In genomic region chr1:116417678-116418077, GRCh38 we compare ENCODE assay signal across 8 cellular contexts. TPM values are rescaled to one million over a fixed set of nuclear protein-coding genes. Genes with fewer than 3 reads are reported as not detected.
DNase-seq lines count a peak whose midpoint lies in the region; TF ChIP-seq lines count a peak whose summit lies in the region.

No MANE protein-coding gene starts in this region.

- H3K14ac ChIP-seq in H9 (ENCODE audit: insufficient read depth, low read length) = no peak overlapping the region

- no peaks in the 10 kb centered on the region for H3K79me2 ChIP-seq in H9 (ENCODE audit: insufficient read depth, low read length)
- peaks cover 14% of the 10 kb centered on the region for H3K79me2 ChIP-seq in hepatocyte

- H3K4me1 ChIP-seq in H9 (ENCODE audit: insufficient read depth, low read length) = no peaks in the 10 kb centered on the region
- peaks cover 11% of the 10 kb centered on the region for H3K4me1 ChIP-seq in hepatocyte (ENCODE audit: insufficient read depth)
- peaks cover 13% of the 10 kb centered on the region for H3K4me1 ChIP-seq in skeletal muscle satellite cell (ENCODE audit: control insufficient read depth, insufficient read depth, low read length)

- no peak overlapping the region for H3T11ph ChIP-seq in H9 (ENCODE audit: low read length)

- H3K36me3 Mint-ChIP-seq in H9 (ENCODE audit: insufficient read depth in 1 of 3, low read depth in 3 of 3) = no peaks in the 10 kb centered on the region
- peaks cover 9% of the 10 kb centered on the region for H3K36me3 Mint-ChIP-seq in activated CD4-positive, alpha-beta memory T cell treated with anti-CD3 and anti-CD28 coated beads, Interleukin-2, amount 10 ng/mL, durations not matched to agents 7 days and 5 days (ENCODE audit: low read depth)

- H3K56ac ChIP-seq in H9 (ENCODE audit: insufficient read length, low read depth, low read length) = no peak overlapping the region

- CTCF ChIA-PET in activated CD4-positive, alpha-beta memory T cell treated with anti-CD3 and anti-CD28 coated beads, Interleukin-2, amount 10 ng/mL, durations not matched to agents 7 days and 5 days (lab: Charles Lee) = interaction anchor here (1.0 to 3.5 kb wide), 8 partner anchors 8 to 676 kb away, joined by 3 to 20 read pairs (median 4); no protein-coding TSS in a partner anchor

- TF ChIP-seq CTCF in H9 (conservative IDR thresholded peaks at IDR 0.05) = no peak
- no peak for TF ChIP-seq CTCF in hepatocyte (IDR thresholded peaks at IDR 0.05; ENCODE audit: poor library complexity)

- H3K27ac ChIP-seq in H9 (ENCODE audit: insufficient read length, low read depth, low read length) (no peak overlapping the region), hepatocyte (peak overlapping the region; percentile 84)

- H3K9me3 Mint-ChIP-seq in H9 = no peaks in the 10 kb centered on the region
- H3K9me3 Mint-ChIP-seq in activated CD4-positive, alpha-beta memory T cell treated with anti-CD3 and anti-CD28 coated beads, Interleukin-2, amount 10 ng/mL, durations not matched to agents 7 days and 5 days = no peaks in the 10 kb centered on the region

- H2BK12ac ChIP-seq in H9 (ENCODE audit: insufficient read length, low read depth, low read length) = no peak overlapping the region

- no CpG with 5 or more reads among the region's 6 CpGs for WGBS in H9 (ENCODE audit: extremely low coverage, insufficient read length, low lambda C conversion rate)
- 82% methylated on average over 6 of the region's 6 CpGs for WGBS in hepatocyte (ENCODE audit: low lambda C conversion rate, missing lambda C conversion rate)

- DNase-seq in H9 = no peak
- no peak for DNase-seq in activated CD4-positive, alpha-beta memory T cell treated with anti-CD3 and anti-CD28 coated beads, Interleukin-2, amount 10 ng/mL, durations not matched to agents 7 days and 5 days
- DNase-seq in hepatocyte (ENCODE audit: low spot score) = no peak
- DNase-seq in AML-193 (lab: John Stamatoyannopoulos, UW) = no peak
- DNase-seq in GM19240 (ENCODE audit: insufficient read length, low spot score) = no peak
- DNase-seq in activated effector memory CD4-positive, alpha-beta T cell treated with anti-CD3 and anti-CD28 coated beads, Interleukin-2, amount 50 U/mL, for 16 hours = no peak
- DNase-seq in amygdala (lab: John Stamatoyannopoulos, UW) = no peak

- peaks cover 5% of the 10 kb centered on the region for H3K23me2 ChIP-seq in H9 (ENCODE audit: insufficient read length, low read depth, low read length, poor library complexity, severe bottlenecking)

- H3K36me3 ChIP-seq in hepatocyte (replicated peaks; ENCODE audit: insufficient read depth, low read depth) (no peaks in the 10 kb centered on the region), skeletal muscle satellite cell (ENCODE audit: insufficient read depth, low read length) (no peaks in the 10 kb centered on the region)

- H3K4me3 ChIP-seq in hepatocyte = peak overlapping the region; percentile 96
- H3K4me3 ChIP-seq in skeletal muscle satellite cell (ENCODE audit: low read length) = peak overlapping the region; percentile 75

- H2AFZ ChIP-seq in H9 (ENCODE audit: low read length) (no peak overlapping the region), hepatocyte (peak overlapping the region; percentile 97)

- H4K91ac ChIP-seq in H9 (ENCODE audit: insufficient read length, low read depth, low read length) = no peak overlapping the region

- no peak overlapping the region for H2BK20ac ChIP-seq in H9 (ENCODE audit: low read depth, low read length, poor library complexity, severe bottlenecking)

- no peak overlapping the region for H2BK5ac ChIP-seq in H9 (ENCODE audit: insufficient read length, low read length)

- H4K5ac ChIP-seq in H9 (ENCODE audit: insufficient read length, low read depth, low read length) = no peak overlapping the region

- POLR2A ChIA-PET in activated CD4-positive, alpha-beta memory T cell treated with anti-CD3 and anti-CD28 coated beads, Interleukin-2, amount 10 ng/mL, durations not matched to agents 7 days and 5 days (lab: Charles Lee) = interaction anchor here (0.7 to 5.5 kb wide), 12 partner anchors 9 to 139 kb away, joined by 3 to 39 read pairs (median 8); partner anchors contain the start of gene ATP1A1

- no peak overlapping the region for H4K8ac ChIP-seq in H9 (replicated peaks; ENCODE audit: insufficient read length, low read depth, low read length)

- no peak overlapping the region for H3K18ac ChIP-seq in H9 (ENCODE audit: insufficient read length, low read depth, low read length)

- no peaks in the 10 kb centered on the region for H3K9me2 ChIP-seq in hepatocyte (replicated peaks; ENCODE audit: insufficient read depth)

- H3K4ac ChIP-seq in H9 (ENCODE audit: low read depth, low read length) = no peak overlapping the region

- peak overlapping the region; percentile 80 for H3K9ac ChIP-seq in H9 (ENCODE audit: extremely low read depth, insufficient read length, low read length)
- peak overlapping the region; percentile 89 for H3K9ac ChIP-seq in skeletal muscle satellite cell (ENCODE audit: low read depth, low read length)

- H3K4me2 ChIP-seq in H9 (ENCODE audit: insufficient read depth, insufficient read length, low read length) (peak overlapping the region; percentile 85), hepatocyte (peak overlapping the region; percentile 93), skeletal muscle satellite cell (ENCODE audit: low read length) (peak overlapping the region; percentile 87)

- no peak overlapping the region for H2BK120ac ChIP-seq in H9 (ENCODE audit: low read depth, low read length, poor library complexity, severe bottlenecking)

- H3K27me3 Mint-ChIP-seq in H9 (ENCODE audit: low read depth) = no peaks in the 10 kb centered on the region; the same call in 1 of the 2 replicates
- peaks cover 6% of the 10 kb centered on the region for H3K27me3 Mint-ChIP-seq in activated CD4-positive, alpha-beta memory T cell treated with anti-CD3 and anti-CD28 coated beads, Interleukin-2, amount 10 ng/mL, durations not matched to agents 7 days and 5 days

- no peaks in the 10 kb centered on the region for H3K79me1 ChIP-seq in H9 (ENCODE audit: insufficient read depth, low read depth, low read length, poor library complexity, severe bottlenecking)

- H3K27me3 ChIP-seq in H9 (ENCODE audit: insufficient read depth, low read length) (no peaks in the 10 kb centered on the region), hepatocyte (no peaks in the 10 kb centered on the region), skeletal muscle satellite cell (ENCODE audit: control insufficient read depth, insufficient read depth, low read length) (peaks cover 12% of the 10 kb centered on the region)

- no peak overlapping the region for H2BK15ac ChIP-seq in H9 (ENCODE audit: low read depth, low read length)

- H3K27ac Mint-ChIP-seq in H9 = peak overlapping the region in 1 of 3 experiments; percentile 96; a peak in 1 of 7 replicates
- H3K27ac Mint-ChIP-seq in activated CD4-positive, alpha-beta memory T cell treated with anti-CD3 and anti-CD28 coated beads, Interleukin-2, amount 10 ng/mL, durations not matched to agents 7 days and 5 days = peak overlapping the region; percentile 83

- H3K4me1 Mint-ChIP-seq in H9 = peaks cover 22 to 26% of the 10 kb centered on the region in 2 experiments
- H3K4me1 Mint-ChIP-seq in activated CD4-positive, alpha-beta memory T cell treated with anti-CD3 and anti-CD28 coated beads, Interleukin-2, amount 10 ng/mL, durations not matched to agents 7 days and 5 days = peaks cover 54% of the 10 kb centered on the region

- peak overlapping the region; percentile 83 to 89 for H3K4me3 Mint-ChIP-seq in H9
- peak overlapping the region; percentile 87 for H3K4me3 Mint-ChIP-seq in activated CD4-positive, alpha-beta memory T cell treated with anti-CD3 and anti-CD28 coated beads, Interleukin-2, amount 10 ng/mL, durations not matched to agents 7 days and 5 days

- no peak overlapping the region for H3K23ac ChIP-seq in H9 (ENCODE audit: insufficient read length, low read depth, low read length)

- no peaks in the 10 kb centered on the region for H4K20me1 ChIP-seq in H9 (ENCODE audit: control insufficient read depth, insufficient read depth, insufficient read length)
- H4K20me1 ChIP-seq in hepatocyte (ENCODE audit: insufficient read depth, poor library complexity, severe bottlenecking) = no peaks in the 10 kb centered on the region

- no peaks in the 10 kb centered on the region for H3K9me3 ChIP-seq in H9 (ENCODE audit: control insufficient read depth, low read depth, low read length)
- H3K9me3 ChIP-seq in hepatocyte (ENCODE audit: low read depth) = no peaks in the 10 kb centered on the region
- no peaks in the 10 kb centered on the region for H3K9me3 ChIP-seq in skeletal muscle satellite cell (replicated peaks; ENCODE audit: low read length)

- no peak overlapping the region for H2AK5ac ChIP-seq in H9 (ENCODE audit: insufficient read length, low read length)

RNA-seq across cellular contexts. Expression of gene ATP1A1, which starts 44.6 kb away (rescaled TPM):
- total RNA-seq in H9 (2021) (232 and 239 TPM in 2 replicates), hepatocyte (559 and 564 TPM in 2 replicates)
- 100 to 1,000 TPM; 238 to 241 TPM for total RNA-seq in activated CD4-positive, alpha-beta memory T cell treated with anti-CD3 and anti-CD28 coated beads, Interleukin-2, amount 10 ng/mL, durations not matched to agents 7 days and 5 days
- 412 and 415 TPM in 2 replicates for polyA plus RNA-seq in hepatocyte
- total RNA-seq in skeletal muscle satellite cell (2012; rRNA removed) = 88.2 and 88.7 TPM in 2 replicates
